In the genomic region with DNA sequence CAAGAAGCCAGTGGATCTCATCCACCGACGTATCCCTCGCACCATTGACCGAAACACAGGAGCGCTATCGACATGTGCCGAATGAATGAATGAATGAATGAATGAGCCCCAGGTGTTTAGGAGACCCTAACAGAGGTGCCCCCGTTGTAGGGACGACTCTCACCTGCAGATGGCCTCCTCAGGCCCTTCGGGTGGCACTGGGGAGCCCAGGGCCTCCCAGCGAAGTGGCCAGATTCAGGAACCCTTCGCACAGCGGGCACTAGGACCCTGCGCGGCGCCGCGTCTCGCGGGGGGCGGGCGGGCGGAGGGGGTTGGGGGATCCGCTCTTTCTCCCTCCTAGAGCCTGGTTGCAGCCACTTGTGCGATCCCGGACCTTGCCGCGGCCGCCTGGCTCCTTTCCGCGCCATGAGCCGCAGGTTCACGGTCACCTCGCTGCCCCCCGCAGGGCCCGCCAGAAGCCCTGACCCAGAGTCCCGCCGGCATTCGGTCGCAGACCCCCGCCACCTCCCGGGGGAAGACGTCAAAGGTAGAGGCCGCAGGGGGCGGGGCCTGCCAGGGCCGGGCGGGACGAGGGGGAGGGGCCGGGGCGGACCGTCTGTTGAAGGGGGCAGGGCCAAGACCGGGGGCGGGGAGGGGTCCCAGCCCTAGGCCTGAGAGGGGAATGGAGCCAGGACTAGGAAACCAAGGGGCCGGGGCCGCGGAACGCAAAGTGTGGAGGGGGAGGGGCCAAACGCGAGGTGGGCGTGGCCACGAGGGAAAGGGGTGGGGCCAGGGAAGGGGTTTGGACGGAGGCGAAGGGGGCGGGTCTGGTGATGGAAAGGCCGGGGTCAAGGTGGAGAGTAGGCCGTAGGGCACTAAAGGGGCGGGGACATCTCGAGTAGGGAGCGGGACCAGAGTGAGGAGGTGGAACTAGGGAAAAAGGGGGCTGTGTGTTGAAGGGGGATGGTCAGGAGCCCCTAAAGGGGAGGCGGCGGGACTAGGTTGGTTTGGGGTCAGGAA, we compare ENCODE assay signal across 1 cellular context.
TF ChIP-seq lines count a peak whose summit lies in the region.

No MANE protein-coding gene starts in this region.

TF ChIP-seq in HepG2, 621 proteins besides CTCF, POLR2A, EP300 and RAD21 (continued from another document):
- TF ChIP-seq SOX13 (IDR thresholded peaks at IDR 0.05) = no peak
- TF ChIP-seq SOX13 (CRISPR knock-in tag; conservative IDR thresholded peaks at IDR 0.05 in 1 of 2, IDR thresholded peaks at IDR 0.05 in 1 of 2) = peak in 1 of 2 experiments; percentile 7; a peak in 1 of 4 replicates
- TF ChIP-seq ZNF607 (CRISPR knock-in tag; IDR thresholded peaks at IDR 0.05; ENCODE audit: borderline replicate concordance) = peak; percentile 34; the same call in 1 of the 2 replicates
- no peak for TF ChIP-seq ZNF329 (CRISPR knock-in tag; IDR thresholded peaks at IDR 0.05; ENCODE audit: low read depth)
- TF ChIP-seq ZNF672 (CRISPR knock-in tag; IDR thresholded peaks at IDR 0.05) = no peak
- TF ChIP-seq, protein P1, sequence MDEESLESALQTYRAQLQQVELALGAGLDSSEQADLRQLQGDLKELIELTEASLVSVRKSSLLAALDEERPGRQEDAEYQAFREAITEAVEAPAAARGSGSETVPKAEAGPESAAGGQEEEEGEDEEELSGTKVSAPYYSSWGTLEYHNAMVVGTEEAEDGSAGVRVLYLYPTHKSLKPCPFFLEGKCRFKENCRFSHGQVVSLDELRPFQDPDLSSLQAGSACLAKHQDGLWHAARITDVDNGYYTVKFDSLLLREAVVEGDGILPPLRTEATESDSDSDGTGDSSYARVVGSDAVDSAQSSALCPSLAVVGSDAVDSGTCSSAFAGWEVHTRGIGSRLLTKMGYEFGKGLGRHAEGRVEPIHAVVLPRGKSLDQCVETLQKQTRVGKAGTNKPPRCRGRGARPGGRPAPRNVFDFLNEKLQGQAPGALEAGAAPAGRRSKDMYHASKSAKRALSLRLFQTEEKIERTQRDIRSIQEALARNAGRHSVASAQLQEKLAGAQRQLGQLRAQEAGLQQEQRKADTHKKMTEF (CRISPR knock-in tag; IDR thresholded peaks at IDR 0.05) = peak; percentile 46; the same call in 1 of the 2 replicates
- TF ChIP-seq PAX8 (CRISPR knock-in tag; IDR thresholded peaks at IDR 0.05; ENCODE audit: borderline replicate concordance) = 0 out of 2 replicates have a peak, but pooled peaks have one; percentile 22
- 0 out of 2 replicates have a peak, but pooled peaks have one; percentile 20 for TF ChIP-seq ZFP41 (CRISPR knock-in tag; IDR thresholded peaks at IDR 0.05; ENCODE audit: borderline replicate concordance)
- TF ChIP-seq, protein P2, sequence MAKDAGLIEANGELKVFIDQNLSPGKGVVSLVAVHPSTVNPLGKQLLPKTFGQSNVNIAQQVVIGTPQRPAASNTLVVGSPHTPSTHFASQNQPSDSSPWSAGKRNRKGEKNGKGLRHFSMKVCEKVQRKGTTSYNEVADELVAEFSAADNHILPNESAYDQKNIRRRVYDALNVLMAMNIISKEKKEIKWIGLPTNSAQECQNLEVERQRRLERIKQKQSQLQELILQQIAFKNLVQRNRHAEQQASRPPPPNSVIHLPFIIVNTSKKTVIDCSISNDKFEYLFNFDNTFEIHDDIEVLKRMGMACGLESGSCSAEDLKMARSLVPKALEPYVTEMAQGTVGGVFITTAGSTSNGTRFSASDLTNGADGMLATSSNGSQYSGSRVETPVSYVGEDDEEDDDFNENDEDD (CRISPR knock-in tag; IDR thresholded peaks at IDR 0.05; ENCODE audit: borderline replicate concordance) = peak; percentile 14; the same call in 1 of the 2 replicates
- peak; percentile 64 for TF ChIP-seq NR2C2 (CRISPR knock-in tag; IDR thresholded peaks at IDR 0.05; ENCODE audit: borderline replicate concordance)
- TF ChIP-seq, protein P3, sequence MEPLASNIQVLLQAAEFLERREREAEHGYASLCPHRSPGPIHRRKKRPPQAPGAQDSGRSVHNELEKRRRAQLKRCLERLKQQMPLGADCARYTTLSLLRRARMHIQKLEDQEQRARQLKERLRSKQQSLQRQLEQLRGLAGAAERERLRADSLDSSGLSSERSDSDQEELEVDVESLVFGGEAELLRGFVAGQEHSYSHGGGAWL (CRISPR knock-in tag; IDR thresholded peaks at IDR 0.05) = peak; percentile 65; the same call in 1 of the 2 replicates
- TF ChIP-seq, protein P4, sequence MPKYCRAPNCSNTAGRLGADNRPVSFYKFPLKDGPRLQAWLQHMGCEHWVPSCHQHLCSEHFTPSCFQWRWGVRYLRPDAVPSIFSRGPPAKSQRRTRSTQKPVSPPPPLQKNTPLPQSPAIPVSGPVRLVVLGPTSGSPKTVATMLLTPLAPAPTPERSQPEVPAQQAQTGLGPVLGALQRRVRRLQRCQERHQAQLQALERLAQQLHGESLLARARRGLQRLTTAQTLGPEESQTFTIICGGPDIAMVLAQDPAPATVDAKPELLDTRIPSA (CRISPR knock-in tag; IDR thresholded peaks at IDR 0.05; ENCODE audit: borderline replicate concordance) = no peak
- TF ChIP-seq, protein P5, sequence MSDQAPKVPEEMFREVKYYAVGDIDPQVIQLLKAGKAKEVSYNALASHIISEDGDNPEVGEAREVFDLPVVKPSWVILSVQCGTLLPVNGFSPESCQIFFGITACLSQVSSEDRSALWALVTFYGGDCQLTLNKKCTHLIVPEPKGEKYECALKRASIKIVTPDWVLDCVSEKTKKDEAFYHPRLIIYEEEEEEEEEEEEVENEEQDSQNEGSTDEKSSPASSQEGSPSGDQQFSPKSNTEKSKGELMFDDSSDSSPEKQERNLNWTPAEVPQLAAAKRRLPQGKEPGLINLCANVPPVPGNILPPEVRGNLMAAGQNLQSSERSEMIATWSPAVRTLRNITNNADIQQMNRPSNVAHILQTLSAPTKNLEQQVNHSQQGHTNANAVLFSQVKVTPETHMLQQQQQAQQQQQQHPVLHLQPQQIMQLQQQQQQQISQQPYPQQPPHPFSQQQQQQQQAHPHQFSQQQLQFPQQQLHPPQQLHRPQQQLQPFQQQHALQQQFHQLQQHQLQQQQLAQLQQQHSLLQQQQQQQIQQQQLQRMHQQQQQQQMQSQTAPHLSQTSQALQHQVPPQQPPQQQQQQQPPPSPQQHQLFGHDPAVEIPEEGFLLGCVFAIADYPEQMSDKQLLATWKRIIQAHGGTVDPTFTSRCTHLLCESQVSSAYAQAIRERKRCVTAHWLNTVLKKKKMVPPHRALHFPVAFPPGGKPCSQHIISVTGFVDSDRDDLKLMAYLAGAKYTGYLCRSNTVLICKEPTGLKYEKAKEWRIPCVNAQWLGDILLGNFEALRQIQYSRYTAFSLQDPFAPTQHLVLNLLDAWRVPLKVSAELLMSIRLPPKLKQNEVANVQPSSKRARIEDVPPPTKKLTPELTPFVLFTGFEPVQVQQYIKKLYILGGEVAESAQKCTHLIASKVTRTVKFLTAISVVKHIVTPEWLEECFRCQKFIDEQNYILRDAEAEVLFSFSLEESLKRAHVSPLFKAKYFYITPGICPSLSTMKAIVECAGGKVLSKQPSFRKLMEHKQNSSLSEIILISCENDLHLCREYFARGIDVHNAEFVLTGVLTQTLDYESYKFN (CRISPR knock-in tag; conservative IDR thresholded peaks at IDR 0.05) = peak; percentile 28
- peak; percentile 67; the same call in 1 of the 2 replicates for TF ChIP-seq KLF6 (CRISPR knock-in tag; IDR thresholded peaks at IDR 0.05)
- no peak for TF ChIP-seq SNRNP70 (IDR thresholded peaks at IDR 0.05; ENCODE audit: low read depth, low read length)
- peak; percentile 44 for TF ChIP-seq RBM39 (IDR thresholded peaks at IDR 0.05; ENCODE audit: low read depth, low read length, poor library complexity, severe bottlenecking)
- no peak for TF ChIP-seq HMG20A (CRISPR knock-in tag; IDR thresholded peaks at IDR 0.05; ENCODE audit: borderline replicate concordance)
- 0 out of 2 replicates have a peak, but pooled peaks have one; percentile 17 for TF ChIP-seq ZNF264 (CRISPR knock-in tag; IDR thresholded peaks at IDR 0.05)
- TF ChIP-seq, protein P6, sequence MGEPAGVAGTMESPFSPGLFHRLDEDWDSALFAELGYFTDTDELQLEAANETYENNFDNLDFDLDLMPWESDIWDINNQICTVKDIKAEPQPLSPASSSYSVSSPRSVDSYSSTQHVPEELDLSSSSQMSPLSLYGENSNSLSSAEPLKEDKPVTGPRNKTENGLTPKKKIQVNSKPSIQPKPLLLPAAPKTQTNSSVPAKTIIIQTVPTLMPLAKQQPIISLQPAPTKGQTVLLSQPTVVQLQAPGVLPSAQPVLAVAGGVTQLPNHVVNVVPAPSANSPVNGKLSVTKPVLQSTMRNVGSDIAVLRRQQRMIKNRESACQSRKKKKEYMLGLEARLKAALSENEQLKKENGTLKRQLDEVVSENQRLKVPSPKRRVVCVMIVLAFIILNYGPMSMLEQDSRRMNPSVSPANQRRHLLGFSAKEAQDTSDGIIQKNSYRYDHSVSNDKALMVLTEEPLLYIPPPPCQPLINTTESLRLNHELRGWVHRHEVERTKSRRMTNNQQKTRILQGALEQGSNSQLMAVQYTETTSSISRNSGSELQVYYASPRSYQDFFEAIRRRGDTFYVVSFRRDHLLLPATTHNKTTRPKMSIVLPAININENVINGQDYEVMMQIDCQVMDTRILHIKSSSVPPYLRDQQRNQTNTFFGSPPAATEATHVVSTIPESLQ (CRISPR knock-in tag; conservative IDR thresholded peaks at IDR 0.05) = 0 out of 2 replicates have a peak, but pooled peaks have one; percentile 46
- no peak for TF ChIP-seq HCFC1 (IDR thresholded peaks at IDR 0.05; ENCODE audit: low read depth, low read length)
- peak; percentile 43; the same call in 1 of the 2 replicates for TF ChIP-seq KMT2B (CRISPR knock-in tag; IDR thresholded peaks at IDR 0.05)
- no peak for TF ChIP-seq CREB1 (IDR thresholded peaks at IDR 0.05)
- TF ChIP-seq CREB1 (CRISPR knock-in tag; IDR thresholded peaks at IDR 0.05) = peak; percentile 37; the same call in 1 of the 2 replicates
- TF ChIP-seq ZMAT3 (CRISPR knock-in tag; conservative IDR thresholded peaks at IDR 0.05) = no peak
